ENCODE assay signal across 16 cellular contexts in genomic region chr2:1793868-1794445, GRCh38.
"Had no signal": no experiment of that assay in that cellular context is flagged by ENCODE, and none has a peak within 500 bp of the region (broad histone marks: within the 10 kb centered on the region; RNA-seq: fewer than 3 reads in every experiment).

No MANE protein-coding gene starts in this region.

- H3K4me1 ChIP-seq: foreskin keratinocyte, prostate gland had no signal

- H3K27me3 Mint-ChIP-seq: activated naive CD8-positive, alpha-beta T cell treated with anti-CD3 and anti-CD28 coated beads, Interleukin-2, amount 10 ng/mL, durations not matched to agents 7 days and 5 days had no signal

- ATAC-seq: foreskin keratinocyte, left lobe of liver, natural killer cell, sciatic nerve, T-cell had no signal

- DNase-seq: activated CD4-positive, CD25-positive, alpha-beta regulatory T cell treated with anti-CD3 and anti-CD28 coated beads, Interleukin-2, amount 50 U/mL, for 72 hours; activated naive CD4-positive, alpha-beta T cell; activated naive CD8-positive, alpha-beta T cell treated with anti-CD3 and anti-CD28 coated beads, Interleukin-2, amount 10 ng/mL, durations not matched to agents 7 days and 5 days; activated T-cell treated with anti-CD3 and anti-CD28 coated beads for 4 hours; effector CD8-positive, alpha-beta T cell; esophagus squamous epithelium; foreskin keratinocyte; natural killer cell; nucleus accumbens; stimulated activated CD4-positive, alpha-beta T cell treated with anti-CD3 and anti-CD28 coated beads, Interleukin-1b, Interleukin-23, amount 100 ng/mL, for 48 hours; T-cell; T-helper 9 cell had no signal

- H3K27ac ChIP-seq: esophagus squamous epithelium, foreskin keratinocyte, prostate gland had no signal

- H3K36me3 ChIP-seq: esophagus squamous epithelium, prostate gland had no signal

- H3K36me3 Mint-ChIP-seq: activated naive CD8-positive, alpha-beta T cell treated with anti-CD3 and anti-CD28 coated beads, Interleukin-2, amount 10 ng/mL, durations not matched to agents 7 days and 5 days; natural killer cell; T-cell had no signal

- H3K9me3 ChIP-seq: esophagus squamous epithelium, prostate gland had no signal

- H3K4me3 ChIP-seq: esophagus squamous epithelium, prostate gland had no signal

- H3K4me3 Mint-ChIP-seq: activated naive CD8-positive, alpha-beta T cell treated with anti-CD3 and anti-CD28 coated beads, Interleukin-2, amount 10 ng/mL, durations not matched to agents 7 days and 5 days; brain; natural killer cell had no signal

- H3K9me3 Mint-ChIP-seq: activated naive CD8-positive, alpha-beta T cell treated with anti-CD3 and anti-CD28 coated beads, Interleukin-2, amount 10 ng/mL, durations not matched to agents 7 days and 5 days; brain; natural killer cell; T-cell had no signal

- H3K27ac Mint-ChIP-seq: activated naive CD8-positive, alpha-beta T cell treated with anti-CD3 and anti-CD28 coated beads, Interleukin-2, amount 10 ng/mL, durations not matched to agents 7 days and 5 days; natural killer cell had no signal
